Comparison of ENCODE assay signal across 17 cellular contexts in the genomic region with DNA sequence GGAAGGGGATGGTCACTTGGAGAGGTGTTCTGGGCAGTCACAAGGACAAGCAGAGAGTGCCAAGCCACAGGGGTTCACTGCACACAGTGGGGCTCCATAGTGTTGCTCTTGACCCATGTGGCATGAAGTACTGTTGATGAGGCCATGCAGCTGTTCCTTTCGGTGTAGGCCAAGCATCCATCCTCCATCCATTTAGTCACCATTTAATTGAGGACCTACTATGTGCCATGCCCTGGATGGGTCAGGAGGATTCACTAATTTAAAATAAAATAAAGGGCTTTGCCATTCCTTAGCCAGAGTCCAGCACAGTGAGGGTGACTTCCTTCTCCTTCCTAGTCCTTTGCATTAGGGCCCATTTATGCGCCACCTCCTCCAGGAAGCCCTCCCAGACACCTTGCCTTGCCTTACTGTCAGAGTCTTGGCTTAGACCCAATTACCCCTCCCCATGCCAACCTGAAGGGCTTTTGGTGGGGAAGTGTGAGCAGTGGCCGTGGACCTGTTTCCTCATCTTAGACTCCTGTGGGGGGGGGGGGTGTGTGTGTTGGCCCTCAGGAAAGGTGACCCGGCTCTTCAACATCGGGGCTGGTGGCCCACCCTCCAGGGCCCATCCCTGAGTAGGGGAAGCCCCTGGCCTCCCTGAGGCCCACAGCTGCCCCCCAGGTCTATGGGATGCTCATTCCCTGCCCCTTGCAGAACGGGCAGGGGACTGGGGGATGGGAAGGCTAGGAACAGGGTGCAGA. TPM values are rescaled to one million over a fixed set of nuclear protein-coding genes. Genes with fewer than 3 reads are reported as not detected.
A peak's percentile ranks its signal among the peaks of the same experiment; 100 is the strongest.
DNase-seq lines count a peak whose midpoint lies in the region; ATAC-seq, FAIRE-seq and TF ChIP-seq lines count a peak whose summit lies in the region.
"Had no signal": no experiment of that assay in that cellular context is flagged by ENCODE, and none has a peak within 500 bp of the region (broad histone marks: within the 10 kb centered on the region; RNA-seq: fewer than 3 reads in every experiment).

No MANE protein-coding gene starts in this region.

- H2AFZ ChIP-seq in Karpas-422 (ENCODE audit: low read length), result no peak overlapping the region
- H2AFZ ChIP-seq: neural progenitor cell had no signal

- H3K4me3 Mint-ChIP-seq in activated T-cell treated with anti-CD3 and anti-CD28 coated beads, Interleukin-2, amount 50 U/mL, for 72 hours, result peak overlapping the region; percentile 79 to 81
- H3K4me3 Mint-ChIP-seq in activated naive CD8-positive, alpha-beta T cell treated with anti-CD3 and anti-CD28 coated beads, Interleukin-2, amount 50 U/mL, for 24 hours, result peak overlapping the region; percentile 59

- H3K4me1 ChIP-seq in Karpas-422 (ENCODE audit: low read length), result peaks cover 67% of the 10 kb centered on the region
- peaks cover 21 to 92% (median 79%) of the 10 kb centered on the region in 6 donors for H3K4me1 ChIP-seq in spleen
- no peaks in the 10 kb centered on the region for H3K4me1 ChIP-seq in small intestine (ENCODE audit: control insufficient read depth in 2 of 2, insufficient read depth in 1 of 2, low read depth in 1 of 2, low read length in 1 of 2)

- H3K4me1 Mint-ChIP-seq in activated T-cell treated with anti-CD3 and anti-CD28 coated beads, Interleukin-2, amount 50 U/mL, for 72 hours (ENCODE audit: low read depth), result peaks cover 82% of the 10 kb centered on the region
- peaks cover 86% of the 10 kb centered on the region for H3K4me1 Mint-ChIP-seq in activated naive CD8-positive, alpha-beta T cell treated with anti-CD3 and anti-CD28 coated beads, Interleukin-2, amount 50 U/mL, for 24 hours

- no peak for TF ChIP-seq POLR2A in spleen (IDR thresholded peaks at IDR 0.05)

- no peak for TF ChIP-seq CTCF in spleen (IDR thresholded peaks at IDR 0.05 in 8 of 11, conservative IDR thresholded peaks at IDR 0.05 in 3 of 11)

- no peaks in the 10 kb centered on the region for H3K27me3 Mint-ChIP-seq in activated T-cell treated with anti-CD3 and anti-CD28 coated beads, Interleukin-2, amount 50 U/mL, for 72 hours (ENCODE audit: low read depth)
- H3K27me3 Mint-ChIP-seq in activated naive CD8-positive, alpha-beta T cell treated with anti-CD3 and anti-CD28 coated beads, Interleukin-2, amount 50 U/mL, for 24 hours, result no peaks in the 10 kb centered on the region

- no peak for DNase-seq in activated T-cell treated with anti-CD3 and anti-CD28 coated beads, Interleukin-2, amount 50 U/mL, for 72 hours
- no peak for DNase-seq in activated T-cell treated with anti-CD3 and anti-CD28 coated beads, Interleukin-2, amount 50 U/mL, for 1 hour
- DNase-seq in Karpas-422 (no peak), spleen (peak; percentile 59), kidney tubule cell (ENCODE audit: low spot score) (no peak), small intestine (no peak)
- no peak for DNase-seq in activated naive CD8-positive, alpha-beta T cell treated with anti-CD3 and anti-CD28 coated beads, Interleukin-2, amount 50 U/mL, for 24 hours
- DNase-seq: activated T-cell treated with anti-CD3 and anti-CD28 coated beads for 4 hours, cerebellar nuclear complex, NCI-H226 had no signal

- peak overlapping the region; percentile 66 for H3K4me2 ChIP-seq in Karpas-422 (ENCODE audit: low read depth, low read length, poor library complexity, severe bottlenecking)
- H3K4me2 ChIP-seq: neural progenitor cell had no signal

- no peak for FAIRE-seq in small intestine (lab: Jason Lieb, UNC)
- FAIRE-seq: G401.6, HTR-8/SVneo, keratinocyte, urothelium cell line had no signal

- H3K79me2 ChIP-seq in Karpas-422 (ENCODE audit: low read length), result no peaks in the 10 kb centered on the region

- H3K9me3 ChIP-seq in Karpas-422 (ENCODE audit: low read length), result no peaks in the 10 kb centered on the region
- H3K9me3 ChIP-seq in spleen, result no peaks in the 10 kb centered on the region
- H3K9me3 ChIP-seq in small intestine (ENCODE audit: control insufficient read depth, low read depth), result no peaks in the 10 kb centered on the region

- H3K36me3 ChIP-seq in Karpas-422 (ENCODE audit: insufficient read depth, low read length) (no peaks in the 10 kb centered on the region), spleen (peaks cover 0 to 75% (median 8%) of the 10 kb centered on the region in 6 donors), small intestine (ENCODE audit: control insufficient read depth in 2 of 2, insufficient read depth in 2 of 2, low read length in 2 of 2) (no peaks in the 10 kb centered on the region)
- H3K36me3 ChIP-seq: neural progenitor cell had no signal

- H3K9me2 ChIP-seq in Karpas-422 (replicated peaks; ENCODE audit: insufficient read depth, low read length), result no peaks in the 10 kb centered on the region

- no peak for ATAC-seq in activated T-cell treated with anti-CD3 and anti-CD28 coated beads, Interleukin-2, amount 50 U/mL, for 72 hours (replicated peaks in 1 of 2)
- no peak for ATAC-seq in activated naive CD8-positive, alpha-beta T cell treated with anti-CD3 and anti-CD28 coated beads, Interleukin-2, amount 50 U/mL, for 24 hours
- ATAC-seq in HG02884 (IDR thresholded peaks at IDR 0.05; ENCODE audit: unreplicated experiment), result no peak

- H3K27ac ChIP-seq in Karpas-422 (ENCODE audit: low read length) (peak overlapping the region; percentile 79), spleen (peak overlapping the region in 5 of 8 donors; percentile 3 to 89 (median 84)), small intestine (ENCODE audit: low read depth in 1 of 2, low read length in 1 of 2) (peak overlapping the region in 1 of 2 donors; percentile 14)
- H3K27ac ChIP-seq: neural progenitor cell had no signal

- peaks cover 3 to 18% of the 10 kb centered on the region in 2 donors for H3K36me3 Mint-ChIP-seq in activated T-cell treated with anti-CD3 and anti-CD28 coated beads, Interleukin-2, amount 50 U/mL, for 72 hours (ENCODE audit: insufficient read depth in 2 of 2)
- H3K36me3 Mint-ChIP-seq in activated naive CD8-positive, alpha-beta T cell treated with anti-CD3 and anti-CD28 coated beads, Interleukin-2, amount 50 U/mL, for 24 hours (ENCODE audit: low read depth), result peaks cover 22% of the 10 kb centered on the region
- H3K36me3 Mint-ChIP-seq: neural progenitor cell had no signal

- WGBS in spleen, 5 donors, result 59 to 86% (median 63%) methylated on average over 3 to 6 of the region's 6 CpGs
- 72 to 91% (median 78%) methylated on average over 6 of the region's 6 CpGs for WGBS in small intestine, 3 donors

- H4K20me1 ChIP-seq in Karpas-422 (ENCODE audit: insufficient read depth, low read depth, low read length), result peaks cover 4% of the 10 kb centered on the region; the same call in 1 of the 2 replicates

- H3K27me3 ChIP-seq in Karpas-422 (ENCODE audit: low read length), result no peaks in the 10 kb centered on the region
- no peaks in the 10 kb centered on the region for H3K27me3 ChIP-seq in spleen (replicated peaks in 1 of 7)
- H3K27me3 ChIP-seq in small intestine (ENCODE audit: control insufficient read depth in 2 of 2, insufficient read depth in 2 of 2, low read length in 2 of 2), result no peaks in the 10 kb centered on the region
- H3K27me3 ChIP-seq: neural progenitor cell had no signal

- peak overlapping the region; percentile 96 for H3K27ac Mint-ChIP-seq in activated T-cell treated with anti-CD3 and anti-CD28 coated beads, Interleukin-2, amount 50 U/mL, for 72 hours
- peak overlapping the region; percentile 100 for H3K27ac Mint-ChIP-seq in activated naive CD8-positive, alpha-beta T cell treated with anti-CD3 and anti-CD28 coated beads, Interleukin-2, amount 50 U/mL, for 24 hours
- H3K27ac Mint-ChIP-seq: neural progenitor cell had no signal

- intact Hi-C loops in spleen (cut with DNase I; ENCODE audit: low total_unique reads), result loop anchor here (10.0 kb wide), 3 partner anchors 46 to 524 kb away; no protein-coding TSS in a partner anchor

- no peak overlapping the region for H3K4me3 ChIP-seq in Karpas-422 (ENCODE audit: low read length)
- H3K4me3 ChIP-seq in spleen, result no peak overlapping the region
- H3K4me3 ChIP-seq in small intestine (ENCODE audit: low read depth in 1 of 2, low read length in 2 of 2), result no peak overlapping the region
- H3K4me3 ChIP-seq: neural progenitor cell had no signal

- H3K9ac ChIP-seq in Karpas-422 (ENCODE audit: low read length), result peak overlapping the region; percentile 4
- H3K9ac ChIP-seq: neural progenitor cell had no signal

- no peaks in the 10 kb centered on the region for H3K9me3 Mint-ChIP-seq in activated T-cell treated with anti-CD3 and anti-CD28 coated beads, Interleukin-2, amount 50 U/mL, for 72 hours
- H3K9me3 Mint-ChIP-seq in activated naive CD8-positive, alpha-beta T cell treated with anti-CD3 and anti-CD28 coated beads, Interleukin-2, amount 50 U/mL, for 24 hours, result no peaks in the 10 kb centered on the region
- H3K9me3 Mint-ChIP-seq: neural progenitor cell had no signal

RNA-seq across cellular contexts. Expression of a gene that starts 25.6 kb away (rescaled TPM):
- 100 to 1,000 TPM; 141 to 152 TPM for total RNA-seq in activated T-cell treated with anti-CD3 and anti-CD28 coated beads, Interleukin-2, amount 50 U/mL, for 72 hours
- 13.1 and 40.4 TPM in 2 replicates for total RNA-seq in Karpas-422 (2014; rRNA removed; shearing (Covaris generic); ENCODE audit: low replicate concordance)
- total RNA-seq in spleen, result 100 to 1,000 TPM in 1 of 7 donors, 10 to 100 TPM in 6; 62.0 to 130 (median 82.6) TPM
- polyA plus RNA-seq in spleen, result 100 to 1,000 TPM in 2 of 3 donors, 10 to 100 TPM in 1; 31.1 to 150 (median 115) TPM
- polyA plus RNA-seq in small intestine, result 10 to 100 TPM in 1 of 3 donors, 1 to 10 TPM in 2; 1.8 to 17.0 (median 4.1) TPM
- total RNA-seq: M059J had no signal

RNA-seq across cellular contexts. Expression of a gene that starts 50.4 kb away (rescaled TPM):
- total RNA-seq in activated T-cell treated with anti-CD3 and anti-CD28 coated beads, Interleukin-2, amount 50 U/mL, for 72 hours, result 10 to 100 TPM; 30.4 to 36.4 TPM
- total RNA-seq in Karpas-422 (2014; rRNA removed; shearing (Covaris generic); ENCODE audit: low replicate concordance), result 163 and 205 TPM in 2 replicates
- 100 to 1,000 TPM in 6 of 7 donors, 10 to 100 TPM in 1; 98.5 to 276 (median 124) TPM for total RNA-seq in spleen
- 100 to 1,000 TPM; 117 to 160 (median 158) TPM for polyA plus RNA-seq in spleen
- polyA plus RNA-seq in small intestine, result 100 to 1,000 TPM; 263 to 352 (median 334) TPM
